In the genomic region with DNA sequence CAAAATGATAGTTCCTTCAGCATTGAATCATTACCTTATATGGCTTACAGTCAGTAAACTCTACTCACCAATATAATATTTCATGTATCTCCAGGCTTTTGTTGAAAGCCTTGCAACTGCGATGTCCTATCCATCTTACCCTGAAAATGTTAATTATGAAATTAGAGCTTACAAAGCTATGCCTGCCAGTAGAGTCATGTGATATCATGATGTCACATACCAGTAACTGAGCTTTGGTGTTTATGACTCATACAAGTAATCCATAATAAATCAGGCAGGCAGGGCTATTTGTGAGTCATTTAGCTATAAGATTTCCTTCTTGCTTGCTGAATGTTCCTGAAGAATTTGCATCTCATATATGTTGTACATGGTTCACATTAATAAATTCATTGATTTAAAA, we compare ENCODE assay signal across 13 cellular contexts. TPM values are rescaled to one million over a fixed set of nuclear protein-coding genes. Genes with fewer than 3 reads are reported as not detected.
A peak's percentile ranks its signal among the peaks of the same experiment; 100 is the strongest.
DNase-seq lines count a peak whose midpoint lies in the region; ATAC-seq and TF ChIP-seq lines count a peak whose summit lies in the region.
"Had no signal": no experiment of that assay in that cellular context is flagged by ENCODE, and none has a peak within 500 bp of the region (broad histone marks: within the 10 kb centered on the region; RNA-seq: fewer than 3 reads in every experiment).

No MANE protein-coding gene starts in this region.

- no peak overlapping the region for H3K4me3 ChIP-seq in mesenchymal stem cell (ENCODE audit: insufficient read depth in 1 of 2, low read depth in 1 of 2, low read length in 2 of 2)
- H3K4me3 ChIP-seq: left ventricle myocardium inferior had no signal

- no peaks in the 10 kb centered on the region for H3K79me1 ChIP-seq in mesenchymal stem cell (replicated peaks; ENCODE audit: low read length, poor library complexity, severe bottlenecking)

- no peak overlapping the region for H2BK120ac ChIP-seq in mesenchymal stem cell (ENCODE audit: low read depth, low read length)

- no peak overlapping the region for H4K91ac ChIP-seq in mesenchymal stem cell (ENCODE audit: low read length)

- no peak overlapping the region for H2AFZ ChIP-seq in mesenchymal stem cell (ENCODE audit: low read depth, low read length)

- no peak overlapping the region for H4K8ac ChIP-seq in mesenchymal stem cell (ENCODE audit: low read length)

- H3K27ac ChIP-seq in mesenchymal stem cell (ENCODE audit: low read length, poor library complexity, severe bottlenecking) = no peak overlapping the region
- H3K27ac ChIP-seq: left ventricle myocardium inferior had no signal

- H2BK5ac ChIP-seq in mesenchymal stem cell (ENCODE audit: low read depth, low read length, poor library complexity, severe bottlenecking) = no peak overlapping the region

- no peak overlapping the region for H3K4ac ChIP-seq in mesenchymal stem cell (ENCODE audit: low read depth in 1 of 2, low read length in 2 of 2)

- DNase-seq in AG20443 (ENCODE audit: low spot score) = peak; percentile 21
- peak; percentile 74 for DNase-seq in LHCN-M2 (ENCODE audit: low read depth)
- DNase-seq in astrocyte of the hippocampus (ENCODE audit: low read depth, low spot score) = peak; percentile 70
- DNase-seq in mesenchymal stem cell = peak; percentile 92
- DNase-seq in germinal center (ENCODE audit: low spot score) = no peak
- DNase-seq in GM10266 (ENCODE audit: extremely low spot score) = no peak
- DNase-seq: activated CD4-positive, CD25-positive, alpha-beta regulatory T cell treated with anti-CD3 and anti-CD28 coated beads, Interleukin-2, amount 50 U/mL, for 72 hours; activated naive CD4-positive, alpha-beta T cell treated with Interleukin-2 at 50 U/mL for 16 hours; Karpas-422; left ventricle myocardium inferior had no signal

- H3K14ac ChIP-seq in mesenchymal stem cell (ENCODE audit: low read length in 2 of 2) = no peak overlapping the region

- H3K18ac ChIP-seq in mesenchymal stem cell (ENCODE audit: low read depth in 1 of 2, low read length in 2 of 2) = no peak overlapping the region

- WGBS in mesenchymal stem cell = no CpG with 5 or more reads among the region's 1 CpG

- no peak overlapping the region for H3K4me2 ChIP-seq in mesenchymal stem cell (ENCODE audit: low read length, poor library complexity, severe bottlenecking)

- H3K36me3 ChIP-seq in mesenchymal stem cell (ENCODE audit: control insufficient read depth in 1 of 2, insufficient read depth in 2 of 2, low read depth in 1 of 2, low read length in 2 of 2) = no peaks in the 10 kb centered on the region
- H3K36me3 ChIP-seq: left ventricle myocardium inferior had no signal

- H2AK5ac ChIP-seq in mesenchymal stem cell (ENCODE audit: low read length, severe bottlenecking) = no peak overlapping the region

- no peaks in the 10 kb centered on the region for H3K9me3 ChIP-seq in mesenchymal stem cell (ENCODE audit: control insufficient read depth, low read length)

- H3K4me1 ChIP-seq in mesenchymal stem cell (ENCODE audit: control insufficient read depth, insufficient read depth, low read depth, low read length) = no peaks in the 10 kb centered on the region

- H3K27me3 ChIP-seq in mesenchymal stem cell (ENCODE audit: control insufficient read depth in 1 of 2, insufficient read depth in 1 of 2, low read length in 2 of 2) = no peaks in the 10 kb centered on the region

- no peak for TF ChIP-seq CTCF in GM10266 (IDR thresholded peaks at IDR 0.05; ENCODE audit: control insufficient read depth, insufficient read depth, low read depth, missing control alignments)

- no peak overlapping the region for H2BK12ac ChIP-seq in mesenchymal stem cell (ENCODE audit: low read length in 2 of 2)

- no peak for ATAC-seq in HG03432 (IDR thresholded peaks at IDR 0.05; ENCODE audit: unreplicated experiment)
- no peak for ATAC-seq in HG02884 (IDR thresholded peaks at IDR 0.05; ENCODE audit: unreplicated experiment)
- ATAC-seq: stimulated activated effector memory CD8-positive, alpha-beta T cell treated with anti-CD3 and anti-CD28 coated beads, Interleukin-12 subunit alpha, Interleukin-12 subunit beta, amount 100 ng/mL, for 72 hours had no signal

- H2BK15ac ChIP-seq in mesenchymal stem cell (ENCODE audit: low read depth, poor library complexity, severe bottlenecking) = no peak overlapping the region

- no peak overlapping the region for H3K9ac ChIP-seq in mesenchymal stem cell (ENCODE audit: low read length)

- no peak overlapping the region for H3K23ac ChIP-seq in mesenchymal stem cell (ENCODE audit: low read length in 2 of 2)

RNA-seq across cellular contexts. Expression of gene FAM83B, which starts 44.9 kb away (rescaled TPM):
- not detected in 2 replicates for total RNA-seq in LHCN-M2 (2014; rRNA removed)
- not detected for polyA plus RNA-seq in LHCN-M2 (2012)
- 0.04 TPM for polyA plus RNA-seq in mesenchymal stem cell (2013, experiment 1 of 2)
- polyA plus RNA-seq in mesenchymal stem cell (2013, experiment 2 of 2) = 0.04 TPM

Comparison
In these comparisons a context has a peak if more than half of its experiments do, and no peak if none do; other contexts are left out.
1. DNase-seq: peak in AG20443 (single experiment), LHCN-M2 (single experiment), astrocyte of the hippocampus (single experiment) and mesenchymal stem cell (single experiment); none in germinal center (single experiment) and GM10266 (single experiment).